ENCODE assay signal across 8 cellular contexts in genomic region chr10:132637477-132638129, GRCh38.
DNase-seq lines count a peak whose midpoint lies in the region; ATAC-seq and TF ChIP-seq lines count a peak whose summit lies in the region.

No MANE protein-coding gene starts in this region.

- no peaks in the 10 kb centered on the region for H3K79me2 ChIP-seq in MM.1S (ENCODE audit: low read length)

- H3K4me3 Mint-ChIP-seq in nephron progenitor cell = no peak overlapping the region

- H3K4me2 ChIP-seq in MM.1S (ENCODE audit: low read depth, low read length) = no peak overlapping the region

- H3K27me3 Mint-ChIP-seq in nephron progenitor cell (ENCODE audit: low read depth, poor library complexity) = peaks cover 19% of the 10 kb centered on the region

- DNase-seq in AG10803 (ENCODE audit: low read depth) (peak; percentile 68), GM06990 (ENCODE audit: extremely low read depth, insufficient read length) (no peak), MM.1S (peak; percentile 31), foreskin fibroblast (peak; percentile 48 to 80), nephron progenitor cell (peak; percentile 41)
- no peak for DNase-seq in stimulated activated CD8-positive, alpha-beta memory T cell treated with anti-CD3 and anti-CD28 coated beads, Interleukin-4, amount 100 ng/mL, for 48 hours

- H3K9me3 Mint-ChIP-seq in nephron progenitor cell = peaks cover 23% of the 10 kb centered on the region

- H3K4me1 ChIP-seq in MM.1S (ENCODE audit: low read length) = no peaks in the 10 kb centered on the region

- H3K27ac ChIP-seq in MM.1S (ENCODE audit: low read length) (no peak overlapping the region), VCaP (no peak overlapping the region)

- no peaks in the 10 kb centered on the region for H3K36me3 ChIP-seq in GM06990 (ENCODE audit: control insufficient read depth, insufficient read depth, low read length)
- H3K36me3 ChIP-seq in MM.1S (replicated peaks; ENCODE audit: insufficient read depth, low read length) = no peaks in the 10 kb centered on the region

- H3K9ac ChIP-seq in MM.1S (ENCODE audit: low read length) = no peak overlapping the region

- no peak overlapping the region for H2AFZ ChIP-seq in MM.1S (ENCODE audit: low read length)

- no peaks in the 10 kb centered on the region for H3K9me3 ChIP-seq in MM.1S (replicated peaks; ENCODE audit: insufficient read depth, low read length)

- H3K4me3 ChIP-seq in AG10803 (ENCODE audit: low read length) (peak overlapping the region; percentile 26), GM06990 (replicated peaks; ENCODE audit: low read depth, low read length) (peak overlapping the region; percentile 38; the same call in 1 of the 2 replicates), MM.1S (ENCODE audit: low read length) (no peak overlapping the region), foreskin fibroblast (ENCODE audit: low read depth in 1 of 2, low read length in 2 of 2) (peak overlapping the region; percentile 7 to 45)

- peaks cover 14% of the 10 kb centered on the region for H3K36me3 Mint-ChIP-seq in nephron progenitor cell (ENCODE audit: low read depth)

- no peak overlapping the region for H3K27ac Mint-ChIP-seq in nephron progenitor cell

- no peaks in the 10 kb centered on the region for H3F3A ChIP-seq in MM.1S (ENCODE audit: insufficient read depth, low read length)

- no peaks in the 10 kb centered on the region for H3K9me2 ChIP-seq in MM.1S (replicated peaks; ENCODE audit: insufficient read depth, low read length)

- H3K27me3 ChIP-seq in GM06990 (replicated peaks; ENCODE audit: control insufficient read depth, insufficient read depth, low read length) = no peaks in the 10 kb centered on the region
- H3K27me3 ChIP-seq in MM.1S (replicated peaks; ENCODE audit: insufficient read depth, low read length) = 0 out of 2 replicates have a peak, but pooled peaks cover 7% of the 10 kb centered on the region

- H4K20me1 ChIP-seq in MM.1S (ENCODE audit: insufficient read depth, low read length) = no peaks in the 10 kb centered on the region

- peaks cover 26% of the 10 kb centered on the region for H3K4me1 Mint-ChIP-seq in nephron progenitor cell

- ATAC-seq in HG03025 (IDR thresholded peaks at IDR 0.05; ENCODE audit: low FRiP score, unreplicated experiment) = no peak

- TF ChIP-seq CTCF in AG10803 (conservative IDR thresholded peaks at IDR 0.05; ENCODE audit: low read length) (peak; percentile 82), GM06990 (IDR thresholded peaks at IDR 0.05; ENCODE audit: insufficient read depth, low read length, poor library complexity, severe bottlenecking) (peak; percentile 67), MM.1S (IDR thresholded peaks at IDR 0.05; ENCODE audit: low read length) (peak; percentile 51), VCaP (conservative IDR thresholded peaks at IDR 0.05) (peak; percentile 71), foreskin fibroblast (IDR thresholded peaks at IDR 0.05; ENCODE audit: low read depth, low read length) (peak; percentile 71), nephron progenitor cell (IDR thresholded peaks at IDR 0.05) (peak; percentile 61)

Comparison
In these comparisons a context has a peak if more than half of its experiments do, and no peak if none do; other contexts are left out.
1. DNase-seq: peak in AG10803 (single experiment), MM.1S (single experiment), foreskin fibroblast (2 of 2) and nephron progenitor cell (single experiment); none in GM06990 (single experiment) and stimulated activated CD8-positive, alpha-beta memory T cell treated with anti-CD3 and anti-CD28 coated beads, Interleukin-4, amount 100 ng/mL, for 48 hours (single experiment).
2. Peak in every context shown above with its lines, with median percentiles within 50 percentile points of each other: CTCF ChIP-seq.